Comparison of ENCODE assay signal across 17 cellular contexts in genomic region chr7:97017197-97018125, GRCh38. TPM values are rescaled to one million over a fixed set of nuclear protein-coding genes. Genes with fewer than 3 reads are reported as not detected.
DNase-seq lines count a peak whose midpoint lies in the region; ATAC-seq and TF ChIP-seq lines count a peak whose summit lies in the region.
"Had no signal": no experiment of that assay in that cellular context is flagged by ENCODE, and none has a peak within 500 bp of the region (broad histone marks: within the 10 kb centered on the region; RNA-seq: fewer than 3 reads in every experiment).

No MANE protein-coding gene starts in this region.

- no peaks in the 10 kb centered on the region for H3K9me2 ChIP-seq in hepatocyte (replicated peaks; ENCODE audit: insufficient read depth)

- no peaks in the 10 kb centered on the region for H3K36me3 ChIP-seq in ES-I3 (ENCODE audit: insufficient read depth, low read length)
- H3K36me3 ChIP-seq in hepatocyte (replicated peaks; ENCODE audit: insufficient read depth, low read depth): no peaks in the 10 kb centered on the region
- H3K36me3 ChIP-seq: cardiac muscle cell had no signal

- H3K4me1 ChIP-seq in ES-I3 (ENCODE audit: insufficient read depth, low read length) (no peaks in the 10 kb centered on the region; the same call in 1 of the 2 replicates), hepatocyte (ENCODE audit: insufficient read depth) (peaks cover 6% of the 10 kb centered on the region)

- TF ChIP-seq CTCF in hepatocyte (IDR thresholded peaks at IDR 0.05; ENCODE audit: poor library complexity) (no peak), progenitor cell of endocrine pancreas (IDR thresholded peaks at IDR 0.05; ENCODE audit: unreplicated experiment) (no peak)

- H3K4me1 Mint-ChIP-seq in progenitor cell of endocrine pancreas (ENCODE audit: low read depth): peaks cover 10% of the 10 kb centered on the region

- peaks cover 97% of the 10 kb centered on the region for H3K27me3 ChIP-seq in hepatocyte

- H2AFZ ChIP-seq in hepatocyte: no peak overlapping the region

- H4K20me1 ChIP-seq in hepatocyte (ENCODE audit: insufficient read depth, poor library complexity, severe bottlenecking): no peaks in the 10 kb centered on the region

- H3K36me3 Mint-ChIP-seq in progenitor cell of endocrine pancreas (ENCODE audit: insufficient read depth): no peaks in the 10 kb centered on the region

- DNase-seq in NCI-H1930 (lab: John Stamatoyannopoulos, UW) (peak; percentile 70 to 78), hepatocyte (ENCODE audit: low spot score) (no peak), progenitor cell of endocrine pancreas (ENCODE audit: low spot score, unreplicated experiment) (no peak), NCI-H774 (lab: John Stamatoyannopoulos, UW) (no peak), NCI-H1436 treated with DMSO at 0.1 percent for 48 hours (lab: John Stamatoyannopoulos, UW) (no peak), superior temporal gyrus (ENCODE audit: extremely low spot score) (no peak)
- DNase-seq: activated naive CD4-positive, alpha-beta T cell; naive B cell; NCI-H1694 had no signal

- peak overlapping the region; percentile 72 for H3K4me2 ChIP-seq in hepatocyte
- H3K4me2 ChIP-seq: KMS-11 had no signal

- H3K27me3 Mint-ChIP-seq in progenitor cell of endocrine pancreas: peaks cover 98% of the 10 kb centered on the region

- peaks cover 29% of the 10 kb centered on the region for H3K79me2 ChIP-seq in hepatocyte

- H3K9ac ChIP-seq in ES-I3 (ENCODE audit: low read depth, low read length): peak overlapping the region; percentile 24; the same call in 1 of the 2 replicates
- H3K9ac ChIP-seq: KMS-11 had no signal

- H3K27ac Mint-ChIP-seq in progenitor cell of endocrine pancreas: peak overlapping the region; percentile 71
- H3K27ac Mint-ChIP-seq: stimulated activated naive CD8-positive, alpha-beta T cell treated with anti-CD3 and anti-CD28 coated beads, Interleukin-15, Interleukin-2, amounts not matched to agents 100 ng/mL and 50 ng/mL, for 24 hours had no signal

- ATAC-seq in HG02852 (IDR thresholded peaks at IDR 0.05; ENCODE audit: unreplicated experiment): no peak
- ATAC-seq: Right ventricle myocardium inferior had no signal

- H3K9me3 Mint-ChIP-seq in progenitor cell of endocrine pancreas (ENCODE audit: low read depth): no peaks in the 10 kb centered on the region
- H3K9me3 Mint-ChIP-seq: stimulated activated naive CD8-positive, alpha-beta T cell treated with anti-CD3 and anti-CD28 coated beads, Interleukin-15, Interleukin-2, amounts not matched to agents 100 ng/mL and 50 ng/mL, for 24 hours had no signal

- WGBS in hepatocyte (ENCODE audit: low lambda C conversion rate, missing lambda C conversion rate): 11% methylated on average over 36 of the region's 37 CpGs

- H3K9me3 ChIP-seq in ES-I3 (ENCODE audit: control insufficient read depth, insufficient read depth, low read length) (no peaks in the 10 kb centered on the region), hepatocyte (ENCODE audit: low read depth) (no peaks in the 10 kb centered on the region)

- H3K4me3 ChIP-seq in hepatocyte: peak overlapping the region; percentile 29
- H3K4me3 ChIP-seq: cardiac muscle cell had no signal

- H3K27ac ChIP-seq in hepatocyte: peak overlapping the region; percentile 95
- H3K27ac ChIP-seq: cardiac muscle cell, KMS-11 had no signal

- H3K4me3 Mint-ChIP-seq in progenitor cell of endocrine pancreas (ENCODE audit: low read depth): peak overlapping the region; percentile 47
- H3K4me3 Mint-ChIP-seq: stimulated activated naive CD8-positive, alpha-beta T cell treated with anti-CD3 and anti-CD28 coated beads, Interleukin-15, Interleukin-2, amounts not matched to agents 100 ng/mL and 50 ng/mL, for 24 hours had no signal

RNA-seq across cellular contexts. Expression of gene DLX5, which starts 7.2 kb away (rescaled TPM):
- total RNA-seq in hepatocyte (4.0 and 5.0 TPM in 2 replicates), progenitor cell of endocrine pancreas (1.7 and 3.8 TPM in 2 replicates)
- polyA plus RNA-seq in hepatocyte: 19.6 and 22.1 TPM in 2 replicates
- total RNA-seq: cardiac muscle cell, endothelial cell of umbilical vein, glomerular endothelial cell, Right ventricle myocardium inferior had no signal
- polyA plus RNA-seq: endothelial cell of umbilical vein had no signal

RNA-seq across cellular contexts. Expression of gene DLX6, which starts 12.1 kb away (rescaled TPM):
- 1.9 and 2.2 TPM in 2 replicates for total RNA-seq in hepatocyte
- polyA plus RNA-seq in hepatocyte: 2.6 and 3.5 TPM in 2 replicates
- total RNA-seq in progenitor cell of endocrine pancreas: 0.38 and 1.00 TPM in 2 replicates
- total RNA-seq: cardiac muscle cell, endothelial cell of umbilical vein, glomerular endothelial cell, Right ventricle myocardium inferior had no signal
- polyA plus RNA-seq: cardiac muscle cell, endothelial cell of umbilical vein had no signal

Comparison
In these comparisons a context has a peak if more than half of its experiments do, and no peak if none do; other contexts are left out.
1. DNase-seq: peak in NCI-H1930 (2 of 2); none in hepatocyte (single experiment), progenitor cell of endocrine pancreas (single experiment), NCI-H774 (single experiment), NCI-H1436 treated with DMSO at 0.1 percent for 48 hours (single experiment) and superior temporal gyrus (single experiment).